In the genomic region with DNA sequence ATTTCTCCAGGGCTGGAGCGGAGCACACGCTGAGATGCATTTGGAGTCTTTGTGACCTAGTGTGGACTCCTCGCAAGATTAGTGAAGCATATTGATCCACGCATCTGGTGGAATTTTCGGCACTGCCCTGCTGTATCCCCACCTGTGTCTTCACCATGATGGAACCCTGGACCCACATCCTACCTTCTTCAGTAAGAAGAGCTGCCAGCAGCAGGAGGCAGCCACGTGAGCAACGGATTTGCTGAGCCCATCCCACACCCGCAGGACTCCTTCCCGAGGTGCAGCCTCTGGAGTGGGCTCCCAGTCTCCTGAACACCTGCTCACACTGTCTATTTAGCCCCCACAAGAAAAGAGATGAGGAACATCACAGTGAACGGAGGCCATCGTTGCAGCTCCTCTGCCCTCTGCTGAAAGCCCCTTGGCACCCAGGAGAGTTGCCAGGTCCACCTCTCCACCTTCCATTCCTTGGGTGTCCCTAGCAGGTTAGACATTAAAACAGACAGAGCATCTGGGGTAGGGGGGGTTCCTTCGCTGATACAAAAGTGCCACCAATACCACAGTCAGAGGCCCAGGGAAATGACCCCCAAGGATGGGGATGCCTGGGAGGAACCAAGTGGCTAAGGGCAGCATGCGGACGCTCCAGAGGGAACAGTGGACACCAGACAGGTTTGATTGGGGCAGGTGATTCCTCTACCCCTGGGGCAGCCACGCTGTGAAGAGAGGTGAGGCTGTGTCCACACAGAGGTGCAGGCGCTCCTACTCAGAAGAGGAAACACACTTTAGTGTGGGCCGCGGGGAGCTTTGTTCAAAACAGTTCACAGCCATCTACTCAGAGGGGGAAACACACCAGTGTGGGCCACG, we compare ENCODE assay signal across 1 cellular context.
TF ChIP-seq lines count a peak whose summit lies in the region.

No MANE protein-coding gene starts in this region.

TF ChIP-seq in H1, 55 proteins besides CTCF, POLR2A, EP300 and RAD21:
- no peak for TF ChIP-seq FOSL1 (IDR thresholded peaks at IDR 0.05; ENCODE audit: insufficient read depth, low read depth, low read length)
- TF ChIP-seq HDAC6 (IDR thresholded peaks at IDR 0.05; ENCODE audit: low read depth, low read length): no peak
- TF ChIP-seq BRCA1 (IDR thresholded peaks at IDR 0.05; ENCODE audit: low read depth, low read length): no peak
- no peak for TF ChIP-seq SP4 (IDR thresholded peaks at IDR 0.05; ENCODE audit: low read length)
- no peak for TF ChIP-seq CREB1 (IDR thresholded peaks at IDR 0.05)
- TF ChIP-seq POLR2AphosphoS5 (IDR thresholded peaks at IDR 0.05; ENCODE audit: low read depth, low read length): no peak
- TF ChIP-seq RNF2 (IDR thresholded peaks at IDR 0.05; ENCODE audit: borderline replicate concordance, low read depth, low read length, missing control alignments, poor library complexity, severe bottlenecking): no peak
- no peak for TF ChIP-seq CTBP2 (IDR thresholded peaks at IDR 0.05; ENCODE audit: borderline replicate concordance, insufficient read depth, insufficient read length, low read length)
- no peak for TF ChIP-seq SP1 (IDR thresholded peaks at IDR 0.05; ENCODE audit: low read depth, low read length)
- no peak for TF ChIP-seq CHD1 (IDR thresholded peaks at IDR 0.05; ENCODE audit: low read depth, low read length)
- TF ChIP-seq GABPA (IDR thresholded peaks at IDR 0.05; ENCODE audit: borderline replicate concordance, insufficient read depth, low read length): no peak
- no peak for TF ChIP-seq SIX5 (IDR thresholded peaks at IDR 0.05; ENCODE audit: low read depth, low read length)
- TF ChIP-seq, protein P1, sequence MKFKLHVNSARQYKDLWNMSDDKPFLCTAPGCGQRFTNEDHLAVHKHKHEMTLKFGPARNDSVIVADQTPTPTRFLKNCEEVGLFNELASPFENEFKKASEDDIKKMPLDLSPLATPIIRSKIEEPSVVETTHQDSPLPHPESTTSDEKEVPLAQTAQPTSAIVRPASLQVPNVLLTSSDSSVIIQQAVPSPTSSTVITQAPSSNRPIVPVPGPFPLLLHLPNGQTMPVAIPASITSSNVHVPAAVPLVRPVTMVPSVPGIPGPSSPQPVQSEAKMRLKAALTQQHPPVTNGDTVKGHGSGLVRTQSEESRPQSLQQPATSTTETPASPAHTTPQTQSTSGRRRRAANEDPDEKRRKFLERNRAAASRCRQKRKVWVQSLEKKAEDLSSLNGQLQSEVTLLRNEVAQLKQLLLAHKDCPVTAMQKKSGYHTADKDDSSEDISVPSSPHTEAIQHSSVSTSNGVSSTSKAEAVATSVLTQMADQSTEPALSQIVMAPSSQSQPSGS (IDR thresholded peaks at IDR 0.05; ENCODE audit: low read length): no peak
- TF ChIP-seq SUZ12 (IDR thresholded peaks at IDR 0.05; ENCODE audit: low read length): no peak
- TF ChIP-seq ATF3 (IDR thresholded peaks at IDR 0.05; ENCODE audit: insufficient read depth, low read depth, low read length): no peak
- TF ChIP-seq JUND (IDR thresholded peaks at IDR 0.05; ENCODE audit: low read length): no peak
- no peak for TF ChIP-seq EZH2 (IDR thresholded peaks at IDR 0.05; ENCODE audit: low read depth, low read length, severe bottlenecking)
- TF ChIP-seq CBX5 (IDR thresholded peaks at IDR 0.05; ENCODE audit: low read depth, low read length): no peak
